In genomic region chr11:28798286-28798685, GRCh38 we compare ENCODE assay signal across 29 cellular contexts.
"Had no signal": no experiment of that assay in that cellular context is flagged by ENCODE, and none has a peak within 500 bp of the region (broad histone marks: within the 10 kb centered on the region; RNA-seq: fewer than 3 reads in every experiment).

No MANE protein-coding gene starts in this region.

- H3K9me3 ChIP-seq: Peyer's patch, SJSA1 had no signal

- H3K27ac ChIP-seq: brain microvascular endothelial cell, KMS-11, Peyer's patch, RWPE1, SJSA1 had no signal

- H3K36me3 Mint-ChIP-seq: activated CD8-positive, alpha-beta memory T cell treated with anti-CD3 and anti-CD28 coated beads, Interleukin-2, amount 10 ng/mL, durations not matched to agents 7 days and 5 days; activated naive CD4-positive, alpha-beta T cell treated with anti-CD3 and anti-CD28 coated beads, Interleukin-2, amount 50 U/mL, for 24 hours had no signal

- H3K4me3 ChIP-seq: MG63, Peyer's patch, SJSA1 had no signal

- H3K27ac Mint-ChIP-seq: activated B cell treated with CpG ODN at 0.5 μM for 24 hours; activated CD4-positive, alpha-beta T cell treated with anti-CD3 and anti-CD28 coated beads, Interleukin-2, amount 10 ng/mL, durations not matched to agents 24 days and 14 days; activated CD8-positive, alpha-beta memory T cell treated with anti-CD3 and anti-CD28 coated beads, Interleukin-2, amount 10 ng/mL, durations not matched to agents 7 days and 5 days; activated naive CD4-positive, alpha-beta T cell treated with anti-CD3 and anti-CD28 coated beads, Interleukin-2, amount 50 U/mL, for 24 hours; activated T-cell treated with anti-CD3 and anti-CD28 coated beads, Interleukin-2, amount 50 U/mL, for 24 hours; activated T-helper 1 cell treated with anti-CD3 and anti-CD28 coated beads, Interleukin-12 subunit alpha, Interleukin-12 subunit beta, Interleukin-2, Interleukin-4 antibody, amounts not matched to agents 30 ng/mL and 10 ng/mL and 1 ng/mL, durations not matched to agents 14 hours and 24 hours and 36 hours; T-helper 17 cell had no signal

- DNase-seq: activated B cell treated with CpG ODN at 0.5 μM for 24 hours; activated CD4-positive, alpha-beta T cell treated with anti-CD3 and anti-CD28 coated beads for 1 hour; activated CD4-positive, alpha-beta T cell treated with anti-CD3 and anti-CD28 coated beads, Interleukin-2, amount 10 ng/mL, durations not matched to agents 24 days and 14 days; activated CD4-positive, alpha-beta T cell treated with anti-CD3 and anti-CD28 coated beads, Interleukin-2, amount 50 U/mL, for 48 hours; activated CD8-positive, alpha-beta memory T cell treated with anti-CD3 and anti-CD28 coated beads, Interleukin-2, amount 10 ng/mL, durations not matched to agents 7 days and 5 days; activated effector memory CD4-positive, alpha-beta T cell treated with Interleukin-2 at 50 U/mL for 16 hours; activated naive CD4-positive, alpha-beta T cell; activated T-cell treated with anti-CD3 and anti-CD28 coated beads, Interleukin-2, amount 50 U/mL, for 24 hours; aorta; brain microvascular endothelial cell; cerebellar nuclear complex; MG63; NCI-H1092 treated with DMSO at 0.1 percent for 48 hours; NCI-H1417 treated with DMSO at 0.1 percent for 48 hours; NCI-H1694 treated with DMSO at 0.1 percent for 48 hours; NCI-H2029 treated with DMSO at 0.1 percent for 48 hours; NCI-H345; NCI-H510A; NCI-H69; NK-92 treated with Interleukin-12 subunit alpha and Interleukin-12 subunit beta, amount 100 ng/mL, for 24 hours; Peyer's patch; Right ventricle myocardium superior; T-helper 17 cell; T-helper 9 cell had no signal

- H3K9ac ChIP-seq: KMS-11 had no signal

- H3K36me3 ChIP-seq: brain microvascular endothelial cell, MG63, Peyer's patch, SJSA1 had no signal

- H3K4me1 Mint-ChIP-seq: activated B cell treated with CpG ODN at 0.5 μM for 24 hours; activated CD4-positive, alpha-beta T cell treated with anti-CD3 and anti-CD28 coated beads, Interleukin-2, amount 10 ng/mL, durations not matched to agents 24 days and 14 days; activated CD8-positive, alpha-beta memory T cell treated with anti-CD3 and anti-CD28 coated beads, Interleukin-2, amount 10 ng/mL, durations not matched to agents 7 days and 5 days; activated naive CD4-positive, alpha-beta T cell treated with anti-CD3 and anti-CD28 coated beads, Interleukin-2, amount 50 U/mL, for 24 hours; T-helper 17 cell had no signal

- H3K4me3 Mint-ChIP-seq: activated B cell treated with CpG ODN at 0.5 μM for 24 hours; activated CD4-positive, alpha-beta T cell treated with anti-CD3 and anti-CD28 coated beads, Interleukin-2, amount 10 ng/mL, durations not matched to agents 24 days and 14 days; activated CD8-positive, alpha-beta memory T cell treated with anti-CD3 and anti-CD28 coated beads, Interleukin-2, amount 10 ng/mL, durations not matched to agents 7 days and 5 days; activated naive CD4-positive, alpha-beta T cell treated with anti-CD3 and anti-CD28 coated beads, Interleukin-2, amount 50 U/mL, for 24 hours; activated T-cell treated with anti-CD3 and anti-CD28 coated beads, Interleukin-2, amount 50 U/mL, for 24 hours; activated T-helper 1 cell treated with anti-CD3 and anti-CD28 coated beads, Interleukin-12 subunit alpha, Interleukin-12 subunit beta, Interleukin-2, Interleukin-4 antibody, amounts not matched to agents 30 ng/mL and 10 ng/mL and 1 ng/mL, durations not matched to agents 14 hours and 24 hours and 36 hours; T-helper 17 cell had no signal

- H3K27me3 ChIP-seq: brain microvascular endothelial cell, MG63, Peyer's patch, SJSA1 had no signal

- H3K4me2 ChIP-seq: KMS-11 had no signal

- H3K27me3 Mint-ChIP-seq: activated B cell treated with CpG ODN at 0.5 μM for 24 hours; activated CD4-positive, alpha-beta T cell treated with anti-CD3 and anti-CD28 coated beads, Interleukin-2, amount 10 ng/mL, durations not matched to agents 24 days and 14 days; activated CD8-positive, alpha-beta memory T cell treated with anti-CD3 and anti-CD28 coated beads, Interleukin-2, amount 10 ng/mL, durations not matched to agents 7 days and 5 days; activated naive CD4-positive, alpha-beta T cell treated with anti-CD3 and anti-CD28 coated beads, Interleukin-2, amount 50 U/mL, for 24 hours; activated T-cell treated with anti-CD3 and anti-CD28 coated beads, Interleukin-2, amount 50 U/mL, for 24 hours; T-helper 17 cell had no signal

- H3K9me3 Mint-ChIP-seq: activated CD4-positive, alpha-beta T cell treated with anti-CD3 and anti-CD28 coated beads, Interleukin-2, amount 10 ng/mL, durations not matched to agents 24 days and 14 days had no signal

- H3K4me1 ChIP-seq: Peyer's patch, SJSA1 had no signal

- ATAC-seq: activated CD8-positive, alpha-beta memory T cell treated with anti-CD3 and anti-CD28 coated beads, Interleukin-2, amount 10 ng/mL, durations not matched to agents 7 days and 5 days; T-helper 17 cell had no signal
